ENCODE assay signal across 27 cellular contexts in the genomic region with DNA sequence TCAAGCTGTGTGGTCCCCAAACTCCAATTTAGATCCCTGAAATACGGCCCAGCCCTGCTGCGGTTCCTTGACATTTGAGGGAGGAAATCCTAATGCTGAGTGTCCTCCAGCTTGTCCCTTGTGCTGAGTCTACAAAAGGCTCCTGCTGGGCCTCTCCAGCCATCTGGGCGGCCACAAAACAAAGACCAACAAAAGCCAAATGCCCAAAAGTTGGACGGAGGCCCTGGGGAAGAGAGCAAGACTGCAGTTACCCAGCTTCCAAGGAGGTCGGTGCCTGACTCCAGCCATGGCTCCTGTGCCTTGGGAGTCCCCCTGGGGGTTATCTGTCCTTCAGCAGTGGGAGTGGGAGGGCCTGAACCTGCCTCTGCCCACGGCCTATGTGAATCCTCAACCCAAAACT.
"Had no signal": no experiment of that assay in that cellular context is flagged by ENCODE, and none has a peak within 500 bp of the region (broad histone marks: within the 10 kb centered on the region; RNA-seq: fewer than 3 reads in every experiment).

No MANE protein-coding gene starts in this region.

- H3K4me2 ChIP-seq: smooth muscle cell had no signal

- H3K4me1 Mint-ChIP-seq: immature natural killer cell; natural killer cell; stimulated activated naive CD8-positive, alpha-beta T cell treated with anti-CD3 and anti-CD28 coated beads, Interleukin-15, amount 100 ng/mL, for 72 hours had no signal

- H3K36me3 Mint-ChIP-seq: immature natural killer cell, natural killer cell had no signal

- H3K36me3 ChIP-seq: esophagus squamous epithelium, lower lobe of right lung, neutrophil, prostate gland, right atrium auricular region, suprapubic skin, transverse colon, upper lobe of right lung, uterus had no signal

- H3K27ac ChIP-seq: coronary artery, esophagus squamous epithelium, lower lobe of right lung, neutrophil, parathyroid adenoma, prostate gland, right atrium auricular region, suprapubic skin, transverse colon, upper lobe of right lung, uterus had no signal

- H2AFZ ChIP-seq: parathyroid adenoma had no signal

- H3K9me3 Mint-ChIP-seq: immature natural killer cell; natural killer cell; stimulated activated naive CD8-positive, alpha-beta T cell treated with anti-CD3 and anti-CD28 coated beads, Interleukin-15, amount 100 ng/mL, for 72 hours had no signal

- H3K27ac Mint-ChIP-seq: effector memory CD8-positive, alpha-beta T cell; immature natural killer cell; natural killer cell; stimulated activated naive CD8-positive, alpha-beta T cell treated with anti-CD3 and anti-CD28 coated beads, Interleukin-15, amount 100 ng/mL, for 72 hours had no signal

- H3K9me3 ChIP-seq: esophagus squamous epithelium, lower lobe of right lung, neutrophil, prostate gland, right atrium auricular region, suprapubic skin, transverse colon, upper lobe of right lung, uterus had no signal

- H3K4me3 ChIP-seq: coronary artery, esophagus squamous epithelium, lower lobe of right lung, prostate gland, right atrium auricular region, smooth muscle cell, suprapubic skin, transverse colon, upper lobe of right lung, uterus had no signal

- H3K4me3 Mint-ChIP-seq: effector memory CD8-positive, alpha-beta T cell; immature natural killer cell; natural killer cell; stimulated activated naive CD8-positive, alpha-beta T cell treated with anti-CD3 and anti-CD28 coated beads, Interleukin-15, amount 100 ng/mL, for 72 hours had no signal

- H3K4me1 ChIP-seq: esophagus squamous epithelium, lower lobe of right lung, parathyroid adenoma, prostate gland, right atrium auricular region, suprapubic skin, upper lobe of right lung, uterus had no signal

- H3K79me2 ChIP-seq: parathyroid adenoma had no signal

- H3K27me3 ChIP-seq: right atrium auricular region, upper lobe of right lung, uterus had no signal

- DNase-seq: dermis blood vessel endothelial cell; effector memory CD8-positive, alpha-beta T cell; erythroblast; esophagus squamous epithelium; foreskin melanocyte; hypothalamus; immature natural killer cell; left ventricle myocardium superior; lower lobe of right lung; natural killer cell; stimulated activated CD4-positive, alpha-beta T cell treated with anti-CD3 and anti-CD28 coated beads, Interleukin-12 subunit alpha, Interleukin-12 subunit beta, amount 100 ng/mL, for 4 hours; stimulated activated CD4-positive, alpha-beta T cell treated with anti-CD3 and anti-CD28 coated beads, Interleukin-1b, Interleukin-23, amount 100 ng/mL, for 48 hours; stimulated activated CD4-positive, alpha-beta T cell treated with anti-CD3 and anti-CD28 coated beads, Interleukin-4, amount 100 ng/mL, for 1 hour; stimulated activated CD8-positive, alpha-beta memory T cell treated with anti-CD3 and anti-CD28 coated beads, Interleukin-4, amount 100 ng/mL, for 48 hours; stimulated activated naive CD4-positive, alpha-beta T cell; stimulated activated naive CD8-positive, alpha-beta T cell treated with anti-CD3 and anti-CD28 coated beads, Interleukin-15, amount 100 ng/mL, for 72 hours; transverse colon; upper lobe of right lung; uterus had no signal

- ATAC-seq: effector memory CD8-positive, alpha-beta T cell; left ventricle myocardium superior; natural killer cell; sciatic nerve had no signal
